17 cellular contexts compared by ENCODE assay signal in the genomic region with DNA sequence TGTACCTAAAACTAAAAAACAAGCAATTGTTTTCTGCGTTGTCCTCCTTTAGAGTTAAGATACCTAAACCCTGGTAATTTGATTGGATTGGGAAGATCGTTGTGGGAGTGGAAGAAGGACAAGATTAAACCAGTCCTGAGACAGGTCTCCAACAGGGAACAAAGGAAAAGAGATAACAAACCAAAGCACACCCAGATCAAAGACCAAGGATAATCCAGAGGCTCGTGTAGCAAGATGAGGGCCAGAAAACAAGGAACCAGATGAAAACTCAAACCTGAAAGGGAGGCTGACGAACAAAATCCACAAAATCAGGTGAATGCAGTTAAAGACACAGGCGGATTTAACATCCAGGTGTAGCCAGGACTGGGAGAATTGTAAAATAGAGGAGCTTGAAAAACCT.
A peak's percentile ranks its signal among the peaks of the same experiment; 100 is the strongest.
DNase-seq lines count a peak whose midpoint lies in the region; ATAC-seq and TF ChIP-seq lines count a peak whose summit lies in the region.
"Had no signal": no experiment of that assay in that cellular context is flagged by ENCODE, and none has a peak within 500 bp of the region (broad histone marks: within the 10 kb centered on the region; RNA-seq: fewer than 3 reads in every experiment).

No MANE protein-coding gene starts in this region.

- intact Hi-C loops in Calu3 (cut with micrococcal nuclease; ENCODE audit: unreplicated experiment) (loop anchor here (2.0 to 10.0 kb wide), 4 partner anchors 283 to 1199 kb away; no protein-coding TSS in a partner anchor), left lung (cut with DNase I) (no loop called here)

- no peaks in the 10 kb centered on the region for H3K9me3 Mint-ChIP-seq in Calu3 (ENCODE audit: low read depth, unreplicated experiment)
- no peaks in the 10 kb centered on the region for H3K9me3 Mint-ChIP-seq in progenitor cell of endocrine pancreas (ENCODE audit: low read depth)
- H3K9me3 Mint-ChIP-seq: activated CD8-positive, alpha-beta T cell treated with anti-CD3 and anti-CD28 coated beads for 36 hours; activated naive CD4-positive, alpha-beta T cell treated with anti-CD3 and anti-CD28 coated beads, Interleukin-2, amount 50 U/mL, for 24 hours; activated T-helper 17 cell treated with anti-CD3 and anti-CD28 coated beads, Interleukin-2, amount 50 U/mL, for 72 hours; T-helper 1 cell treated with Interleukin-12 subunit alpha and Interleukin-12 subunit beta and Interleukin-4 antibody, amounts not matched to agents 30 μg/mL and 1 μg/mL, for 36 hours had no signal

- CTCF ChIA-PET in Calu3 (lab: Charles Lee), result interaction anchor here (1.1 to 1.3 kb wide), 4 partner anchors 9 to 1248 kb away, joined by 3 to 4 read pairs (median 3); no protein-coding TSS in a partner anchor

- H3K79me2 ChIP-seq in hepatocyte, result no peaks in the 10 kb centered on the region

- H3K4me2 ChIP-seq in hepatocyte, result peak overlapping the region; percentile 69

- H3K27me3 Mint-ChIP-seq in Calu3 (ENCODE audit: unreplicated experiment) (no peaks in the 10 kb centered on the region), progenitor cell of endocrine pancreas (peaks cover 7% of the 10 kb centered on the region)
- H3K27me3 Mint-ChIP-seq: activated CD8-positive, alpha-beta T cell treated with anti-CD3 and anti-CD28 coated beads for 36 hours; activated naive CD4-positive, alpha-beta T cell treated with anti-CD3 and anti-CD28 coated beads, Interleukin-2, amount 50 U/mL, for 24 hours had no signal

- H3K9ac ChIP-seq in HUES64 (ENCODE audit: low read depth, low read length), result peak overlapping the region; percentile 5; the same call in 1 of the 2 replicates

- no peaks in the 10 kb centered on the region for H3K9me2 ChIP-seq in hepatocyte (replicated peaks; ENCODE audit: insufficient read depth)

- H3K27me3 ChIP-seq in HUES64 (ENCODE audit: insufficient read depth, low read length) (no peaks in the 10 kb centered on the region), hepatocyte (no peaks in the 10 kb centered on the region), left lung (no peaks in the 10 kb centered on the region), upper lobe of left lung (no peaks in the 10 kb centered on the region)
- H3K27me3 ChIP-seq: breast epithelium, tibial nerve had no signal

- no peaks in the 10 kb centered on the region for H3K36me3 Mint-ChIP-seq in Calu3 (ENCODE audit: insufficient read depth, unreplicated experiment)
- H3K36me3 Mint-ChIP-seq in progenitor cell of endocrine pancreas (ENCODE audit: insufficient read depth), result no peaks in the 10 kb centered on the region
- H3K36me3 Mint-ChIP-seq: activated naive CD4-positive, alpha-beta T cell treated with anti-CD3 and anti-CD28 coated beads, Interleukin-2, amount 50 U/mL, for 24 hours had no signal

- BruUV-seq in Calu3 (replicated peaks; lab: Mats Ljungman, UMichigan), result no TSS peak

- no peak for TF ChIP-seq EP300 in upper lobe of left lung (IDR thresholded peaks at IDR 0.05)

- H3K4me1 ChIP-seq in HUES64 (ENCODE audit: insufficient read depth, low read length), result peaks cover 9% of the 10 kb centered on the region; the same call in 1 of the 2 replicates
- H3K4me1 ChIP-seq in hepatocyte (ENCODE audit: insufficient read depth), result no peaks in the 10 kb centered on the region
- H3K4me1 ChIP-seq in left lung, result peaks cover 0 to 7% of the 10 kb centered on the region in 2 donors
- H3K4me1 ChIP-seq in upper lobe of left lung, result peaks cover 0 to 3% (median 0%) of the 10 kb centered on the region in 4 donors
- H3K4me1 ChIP-seq: breast epithelium had no signal

- H3K27ac ChIP-seq in HUES64 (ENCODE audit: low read depth, low read length) (no peak overlapping the region), hepatocyte (no peak overlapping the region), left lung (no peak overlapping the region), upper lobe of left lung (peak overlapping the region in 1 of 4 donors; percentile 0)
- H3K27ac ChIP-seq: breast epithelium, C4-2B, SK-N-MC, skin epidermis, tibial nerve had no signal

- H3K4me1 Mint-ChIP-seq in Calu3 (ENCODE audit: low read depth, unreplicated experiment) (peaks cover 19% of the 10 kb centered on the region), progenitor cell of endocrine pancreas (ENCODE audit: low read depth) (peaks cover 5% of the 10 kb centered on the region)
- H3K4me1 Mint-ChIP-seq: activated naive CD4-positive, alpha-beta T cell treated with anti-CD3 and anti-CD28 coated beads, Interleukin-2, amount 50 U/mL, for 24 hours; activated T-helper 17 cell treated with anti-CD3 and anti-CD28 coated beads, Interleukin-2, amount 50 U/mL, for 72 hours had no signal

- no peak for TF ChIP-seq CTCF in Calu3 (IDR thresholded peaks at IDR 0.05; ENCODE audit: unreplicated experiment)
- no peak for TF ChIP-seq CTCF in hepatocyte (IDR thresholded peaks at IDR 0.05; ENCODE audit: poor library complexity)
- no peak for TF ChIP-seq CTCF in progenitor cell of endocrine pancreas (IDR thresholded peaks at IDR 0.05; ENCODE audit: unreplicated experiment)
- no peak for TF ChIP-seq CTCF in left lung (IDR thresholded peaks at IDR 0.05)
- no peak for TF ChIP-seq CTCF in upper lobe of left lung (IDR thresholded peaks at IDR 0.05)

- H2AFZ ChIP-seq in hepatocyte, result peak overlapping the region; percentile 79

- H3K27ac Mint-ChIP-seq in Calu3 (ENCODE audit: unreplicated experiment), result no peak overlapping the region
- no peak overlapping the region for H3K27ac Mint-ChIP-seq in progenitor cell of endocrine pancreas
- H3K27ac Mint-ChIP-seq: activated CD8-positive, alpha-beta T cell treated with anti-CD3 and anti-CD28 coated beads for 36 hours; activated naive CD4-positive, alpha-beta T cell treated with anti-CD3 and anti-CD28 coated beads, Interleukin-2, amount 50 U/mL, for 24 hours; activated T-helper 17 cell treated with anti-CD3 and anti-CD28 coated beads, Interleukin-2, amount 50 U/mL, for 72 hours; T-helper 1 cell treated with Interleukin-12 subunit alpha and Interleukin-12 subunit beta and Interleukin-4 antibody, amounts not matched to agents 30 μg/mL and 1 μg/mL, for 36 hours had no signal

- no peaks in the 10 kb centered on the region for H4K20me1 ChIP-seq in hepatocyte (ENCODE audit: insufficient read depth, poor library complexity, severe bottlenecking)

- WGBS in HUES64, result 67% methylated on average over 5 of the region's 5 CpGs
- 41% methylated on average over 5 of the region's 5 CpGs for WGBS in hepatocyte (ENCODE audit: low lambda C conversion rate, missing lambda C conversion rate)
- WGBS in upper lobe of left lung, 2 donors, result 67 to 70% methylated on average over 5 of the region's 5 CpGs

- H3K4me3 ChIP-seq in HUES64 (ENCODE audit: low read length), result no peak overlapping the region
- no peak overlapping the region for H3K4me3 ChIP-seq in hepatocyte
- peak overlapping the region in 1 of 2 donors; percentile 17 for H3K4me3 ChIP-seq in left lung
- peak overlapping the region in 1 of 4 donors; percentile 23 for H3K4me3 ChIP-seq in upper lobe of left lung
- H3K4me3 ChIP-seq: breast epithelium, SK-N-MC, skin epidermis, tibial nerve had no signal

- H3K4me3 Mint-ChIP-seq in Calu3 (ENCODE audit: low read depth, unreplicated experiment) (peak overlapping the region; percentile 55), progenitor cell of endocrine pancreas (ENCODE audit: low read depth) (peak overlapping the region; percentile 1)
- H3K4me3 Mint-ChIP-seq: activated CD8-positive, alpha-beta T cell treated with anti-CD3 and anti-CD28 coated beads for 36 hours; activated naive CD4-positive, alpha-beta T cell treated with anti-CD3 and anti-CD28 coated beads, Interleukin-2, amount 50 U/mL, for 24 hours; activated T-helper 17 cell treated with anti-CD3 and anti-CD28 coated beads, Interleukin-2, amount 50 U/mL, for 72 hours; T-helper 1 cell treated with Interleukin-12 subunit alpha and Interleukin-12 subunit beta and Interleukin-4 antibody, amounts not matched to agents 30 μg/mL and 1 μg/mL, for 36 hours had no signal

- no peak for TF ChIP-seq POLR2A in upper lobe of left lung (IDR thresholded peaks at IDR 0.05)

- H3K36me3 ChIP-seq in HUES64 (ENCODE audit: insufficient read depth, low read length) (no peaks in the 10 kb centered on the region), hepatocyte (replicated peaks; ENCODE audit: insufficient read depth, low read depth) (no peaks in the 10 kb centered on the region), left lung (no peaks in the 10 kb centered on the region), upper lobe of left lung (no peaks in the 10 kb centered on the region)
- H3K36me3 ChIP-seq: breast epithelium, tibial nerve had no signal

- DNase-seq in Calu3 (no peak), hepatocyte (ENCODE audit: low spot score) (no peak), progenitor cell of endocrine pancreas (ENCODE audit: low spot score, unreplicated experiment) (no peak), left lung (no peak), upper lobe of left lung (no peak)
- DNase-seq: NCI-H226 had no signal

- ATAC-seq in left lung, result no peak
- no peak for ATAC-seq in upper lobe of left lung (ENCODE audit: low FRiP score in 2 of 2)
- ATAC-seq in GM19397 (IDR thresholded peaks at IDR 0.05; ENCODE audit: unreplicated experiment), result no peak

- H3K9me3 ChIP-seq in HUES64 (ENCODE audit: insufficient read depth, low read depth, low read length) (no peaks in the 10 kb centered on the region), hepatocyte (ENCODE audit: low read depth) (no peaks in the 10 kb centered on the region), left lung (no peaks in the 10 kb centered on the region), upper lobe of left lung (no peaks in the 10 kb centered on the region)
- H3K9me3 ChIP-seq: breast epithelium, tibial nerve had no signal
